ENCODE assay signal across 12 cellular contexts in the genomic region with DNA sequence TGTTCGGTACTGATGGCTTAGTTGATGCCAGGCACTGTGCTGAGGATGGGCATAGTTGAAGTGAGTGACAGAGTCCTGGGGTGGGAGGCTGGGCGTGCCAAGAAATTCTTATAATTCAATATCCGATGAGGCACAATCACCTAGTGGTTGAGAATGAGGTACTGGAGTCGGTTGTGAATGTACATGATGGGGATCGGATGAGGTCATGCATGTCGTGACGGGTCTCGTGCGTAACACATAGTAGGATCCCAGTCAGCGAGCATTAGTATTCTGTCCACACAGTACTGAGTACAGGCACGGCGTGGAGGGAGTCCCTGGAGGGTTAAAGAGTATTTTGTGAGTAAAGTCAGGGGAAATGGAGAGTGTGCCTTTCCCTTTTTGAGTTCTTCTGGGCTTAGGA. TPM values are rescaled to one million over a fixed set of nuclear protein-coding genes. Genes with fewer than 3 reads are reported as not detected.
DNase-seq lines count a peak whose midpoint lies in the region; ATAC-seq and TF ChIP-seq lines count a peak whose summit lies in the region.
"Had no signal": no experiment of that assay in that cellular context is flagged by ENCODE, and none has a peak within 500 bp of the region (broad histone marks: within the 10 kb centered on the region; RNA-seq: fewer than 3 reads in every experiment).

No MANE protein-coding gene starts in this region.

- CTCF ChIA-PET in MCF 10A (lab: Yijun Ruan, JAX): no interaction called here

- intact Hi-C loops in MCF 10A (cut with micrococcal nuclease): no loop called here
- intact Hi-C loops in left colon (cut with DNase I, micrococcal nuclease): no loop called here

- H3K4me3 ChIP-seq in BE2C (ENCODE audit: low read depth, low read length): 0 out of 2 replicates have a peak overlapping the region, but pooled peaks have one; percentile 13

- H3K27ac Mint-ChIP-seq in HFFc6: peak overlapping the region; percentile 100
- H3K27ac Mint-ChIP-seq in MCF 10A (ENCODE audit: low read depth, unreplicated experiment): peak overlapping the region; percentile 100
- H3K27ac Mint-ChIP-seq in naive thymus-derived CD8-positive, alpha-beta T cell: peak overlapping the region in 9 of 10 donors; percentile 73 to 100 (median 96)

- POLR2A ChIA-PET in MCF 10A (lab: Yijun Ruan, JAX): no interaction called here
- POLR2A ChIA-PET in naive thymus-derived CD8-positive, alpha-beta T cell (lab: Charles Lee): interaction anchor here (5.4 kb wide), 1 partner anchor 61 kb away, joined by 40 read pairs; no protein-coding TSS in a partner anchor

- peaks cover 64% of the 10 kb centered on the region for H3K36me3 Mint-ChIP-seq in HFFc6 (ENCODE audit: low read depth)
- H3K36me3 Mint-ChIP-seq in MCF 10A (ENCODE audit: insufficient read depth, unreplicated experiment): peaks cover 78% of the 10 kb centered on the region
- H3K36me3 Mint-ChIP-seq in naive thymus-derived CD8-positive, alpha-beta T cell: peaks cover 15 to 68% (median 24%) of the 10 kb centered on the region in 3 donors

- peaks cover 56% of the 10 kb centered on the region for H3K4me1 Mint-ChIP-seq in HFFc6 (ENCODE audit: low read depth)
- H3K4me1 Mint-ChIP-seq in MCF 10A (ENCODE audit: insufficient read depth, unreplicated experiment): peaks cover 30% of the 10 kb centered on the region
- peaks cover 40 to 80% (median 70%) of the 10 kb centered on the region in 4 donors for H3K4me1 Mint-ChIP-seq in naive thymus-derived CD8-positive, alpha-beta T cell

- no TSS peak for BruUV-seq in MCF 10A (replicated peaks; lab: Mats Ljungman, UMichigan)

- TF ChIP-seq CTCF in BE2C (IDR thresholded peaks at IDR 0.05; ENCODE audit: low read depth, low read length) (no peak), HFFc6 (IDR thresholded peaks at IDR 0.05) (no peak), MCF 10A (IDR thresholded peaks at IDR 0.05; ENCODE audit: unreplicated experiment) (no peak)

- 0 out of 2 replicates have a peak, but pooled peaks cover 3% of the 10 kb centered on the region for H3K4me1 ChIP-seq in BE2C

- peaks cover 3% of the 10 kb centered on the region; the same call in 1 of the 2 replicates for H3K9me3 Mint-ChIP-seq in HFFc6
- no peaks in the 10 kb centered on the region for H3K9me3 Mint-ChIP-seq in MCF 10A (ENCODE audit: unreplicated experiment)
- H3K9me3 Mint-ChIP-seq in naive thymus-derived CD8-positive, alpha-beta T cell: no peaks in the 10 kb centered on the region

- H3K9me3 ChIP-seq in BE2C: no peaks in the 10 kb centered on the region
- H3K9me3 ChIP-seq: upper lobe of left lung had no signal

- H3K27me3 Mint-ChIP-seq in HFFc6 (ENCODE audit: insufficient read depth) (peaks cover 3% of the 10 kb centered on the region), MCF 10A (ENCODE audit: insufficient read depth, unreplicated experiment) (no peaks in the 10 kb centered on the region)
- peaks cover 0 to 3% (median 0%) of the 10 kb centered on the region in 5 donors for H3K27me3 Mint-ChIP-seq in naive thymus-derived CD8-positive, alpha-beta T cell

- ATAC-seq in naive thymus-derived CD8-positive, alpha-beta T cell: no peak
- ATAC-seq in left colon (no peak), GM21367 (IDR thresholded peaks at IDR 0.05; ENCODE audit: unreplicated experiment) (no peak)
- ATAC-seq: Panc1 had no signal

- H3K27me3 ChIP-seq in BE2C: no peaks in the 10 kb centered on the region
- H3K27me3 ChIP-seq: upper lobe of left lung had no signal

- no peak for DNase-seq in BE2C
- DNase-seq in HFFc6: no peak
- DNase-seq in MCF 10A (ENCODE audit: unreplicated experiment): no peak
- no peak for DNase-seq in naive thymus-derived CD8-positive, alpha-beta T cell
- DNase-seq in left colon: no peak
- DNase-seq in NCI-H69 (lab: John Stamatoyannopoulos, UW): no peak
- DNase-seq in HK-2 (ENCODE audit: unreplicated experiment): no peak
- DNase-seq: activated CD8-positive, alpha-beta memory T cell treated with anti-CD3 and anti-CD28 coated beads for 24 hours; effector CD8-positive, alpha-beta T cell; upper lobe of left lung had no signal

- H3K4me3 Mint-ChIP-seq in HFFc6 (peak overlapping the region; percentile 100), MCF 10A (ENCODE audit: unreplicated experiment) (peak overlapping the region; percentile 100)
- H3K4me3 Mint-ChIP-seq in naive thymus-derived CD8-positive, alpha-beta T cell: peak overlapping the region; percentile 91 to 100 (median 100)

- peaks cover 66% of the 10 kb centered on the region for H3K36me3 ChIP-seq in BE2C

RNA-seq across cellular contexts. Expression of gene SAFB, which starts 2.8 kb away (rescaled TPM):
- 213 TPM for polyA plus RNA-seq in BE2C (2012; ENCODE audit: insufficient read depth, insufficient read length, low read depth)
- total RNA-seq in HFFc6 (2021; fragmentation: NEBNext Ultra II Directional; extraction: Animal tissue kit (Norgen Biotek cat#: 25700)): 10 to 100 TPM; 41.7 to 53.6 (median 49.3) TPM
- total RNA-seq in MCF 10A (2022): 135 and 137 TPM in 2 replicates
- 100 to 1,000 TPM; 188 to 191 TPM for total RNA-seq in naive thymus-derived CD8-positive, alpha-beta T cell
- 100 to 1,000 TPM in 1 of 3 donors, 10 to 100 TPM in 2; 28.6 to 135 (median 59.3) TPM for polyA plus RNA-seq in naive thymus-derived CD8-positive, alpha-beta T cell
- 10 to 100 TPM; 56.1 to 82.5 TPM for total RNA-seq in left colon

RNA-seq across cellular contexts. Expression of gene SAFB2, which starts 3.1 kb away (rescaled TPM):
- 327 TPM for polyA plus RNA-seq in BE2C (2012; ENCODE audit: insufficient read depth, insufficient read length, low read depth)
- total RNA-seq in HFFc6 (2021; fragmentation: NEBNext Ultra II Directional; extraction: Animal tissue kit (Norgen Biotek cat#: 25700)): 10 to 100 TPM; 30.4 to 41.8 (median 37.3) TPM
- total RNA-seq in MCF 10A (2022): 98.6 and 118 TPM in 2 replicates
- 100 to 1,000 TPM; 218 to 221 TPM for total RNA-seq in naive thymus-derived CD8-positive, alpha-beta T cell
- 10 to 100 TPM; 25.8 to 47.4 (median 28.7) TPM for polyA plus RNA-seq in naive thymus-derived CD8-positive, alpha-beta T cell
- total RNA-seq in left colon: 10 to 100 TPM; 67.3 to 92.3 TPM

RNA-seq across cellular contexts. Expression of gene MICOS13, which starts 54.7 kb away (rescaled TPM):
- polyA plus RNA-seq in BE2C (2012; ENCODE audit: insufficient read depth, insufficient read length, low read depth): 300 TPM
- total RNA-seq in HFFc6 (2021; fragmentation: NEBNext Ultra II Directional; extraction: Animal tissue kit (Norgen Biotek cat#: 25700)): 10 to 100 TPM; 77.9 to 91.6 (median 80.1) TPM
- 51.5 and 73.0 TPM in 2 replicates for total RNA-seq in MCF 10A (2022)
- total RNA-seq in naive thymus-derived CD8-positive, alpha-beta T cell: 10 to 100 TPM; 40.1 to 40.6 TPM
- polyA plus RNA-seq in naive thymus-derived CD8-positive, alpha-beta T cell: 100 to 1,000 TPM in 2 of 3 donors, 10 to 100 TPM in 1; 95.5 to 110 (median 102) TPM
- total RNA-seq in left colon: 10 to 100 TPM; 66.3 to 83.4 TPM

RNA-seq across cellular contexts. Expression of gene HSD11B1L, which starts 55.2 kb away (rescaled TPM):
- 12.8 TPM for polyA plus RNA-seq in BE2C (2012; ENCODE audit: insufficient read depth, insufficient read length, low read depth)
- total RNA-seq in HFFc6 (2021; fragmentation: NEBNext Ultra II Directional; extraction: Animal tissue kit (Norgen Biotek cat#: 25700)): 1 to 10 TPM; 3.5 to 9.1 (median 4.5) TPM
- 4.1 and 5.5 TPM in 2 replicates for total RNA-seq in MCF 10A (2022)
- 1 to 10 TPM; 2.8 to 4.1 TPM for total RNA-seq in naive thymus-derived CD8-positive, alpha-beta T cell
- 1 to 10 TPM; 5.5 to 6.0 (median 5.7) TPM for polyA plus RNA-seq in naive thymus-derived CD8-positive, alpha-beta T cell
- 1 to 10 TPM; 3.5 to 3.8 TPM for total RNA-seq in left colon

RNA-seq across cellular contexts. Expression of gene TINCR, which starts 57.9 kb away (rescaled TPM):
- 0.54 TPM for polyA plus RNA-seq in BE2C (2012; ENCODE audit: insufficient read depth, insufficient read length, low read depth)
- total RNA-seq in HFFc6 (2021; fragmentation: NEBNext Ultra II Directional; extraction: Animal tissue kit (Norgen Biotek cat#: 25700)): under 1 TPM in 5 of 6 experiments, not detected in 1; 0.05 to 0.34 (median 0.13) TPM
- total RNA-seq in MCF 10A (2022) (0.20 and 0.21 TPM in 2 replicates), left colon (1 to 10 TPM; 7.2 to 7.5 TPM)
- 1 to 10 TPM; 2.2 to 2.3 TPM for total RNA-seq in naive thymus-derived CD8-positive, alpha-beta T cell
- polyA plus RNA-seq in naive thymus-derived CD8-positive, alpha-beta T cell: under 1 TPM in 1 of 3 donors, not detected in 2; 0.09 TPM
